In genomic region chr4:145939241-145939640, GRCh38 we compare ENCODE assay signal across 8 cellular contexts. TPM values are rescaled to one million over a fixed set of nuclear protein-coding genes. Genes with fewer than 3 reads are reported as not detected.
DNase-seq lines count a peak whose midpoint lies in the region; FAIRE-seq and TF ChIP-seq lines count a peak whose summit lies in the region.

No MANE protein-coding gene starts in this region.

- peak overlapping the region; percentile 80 for H3K4me3 Mint-ChIP-seq in Calu3 (ENCODE audit: low read depth, unreplicated experiment)

- BruUV-seq in Calu3 (replicated peaks; lab: Mats Ljungman, UMichigan): no TSS peak

- H3K4ac ChIP-seq in H1 (replicated peaks; ENCODE audit: insufficient read length, low read depth, low read length): no peak overlapping the region

- intact Hi-C loops in Calu3 (cut with micrococcal nuclease; ENCODE audit: unreplicated experiment): loop anchor here (5.0 to 10.0 kb wide), 3 partner anchors 93 to 236 kb away; partner anchors contain the start of gene LSM6

- H3K4me1 ChIP-seq in H1 (replicated peaks in 1 of 4; ENCODE audit: control insufficient read depth in 3 of 4, insufficient read depth in 4 of 4, low read length in 3 of 4) (peaks cover 4 to 17% (median 8%) of the 10 kb centered on the region in 4 experiments; a peak in 4 of 7 replicates), parathyroid adenoma (no peaks in the 10 kb centered on the region)

- no peak overlapping the region for H2BK15ac ChIP-seq in H1 (ENCODE audit: low read length)

- no peak overlapping the region for H3K18ac ChIP-seq in H1 (ENCODE audit: extremely low read depth, low read length)

- no peak overlapping the region for H3K14ac ChIP-seq in H1 (ENCODE audit: insufficient read length)

- H3K4me1 Mint-ChIP-seq in Calu3 (ENCODE audit: low read depth, unreplicated experiment): peaks cover 26% of the 10 kb centered on the region

- no peak for FAIRE-seq in H1 (lab: Jason Lieb, UNC)

- H2BK5ac ChIP-seq in H1 (ENCODE audit: low read depth, low read length): no peak overlapping the region

- peak overlapping the region; percentile 79 to 92 for H3K4me2 ChIP-seq in H1 (ENCODE audit: insufficient read depth in 1 of 2, low read depth in 2 of 2, low read length in 2 of 2)
- peak overlapping the region; percentile 75 for H3K4me2 ChIP-seq in parathyroid adenoma (ENCODE audit: low read length)

- 47% methylated on average over 3 of the region's 3 CpGs; no CpG with 5 or more reads in 1 of the 2 experiments for WGBS in H1 (ENCODE audit: extremely low coverage in 1 of 2, insufficient coverage in 1 of 2, insufficient read length in 1 of 2, insufficient replicate concordance in 2 of 2, low coverage in 1 of 2, low lambda C conversion rate in 2 of 2, missing lambda C conversion rate in 1 of 2), 2 experiments

- peak overlapping the region; percentile 89 for H3K27ac Mint-ChIP-seq in Calu3 (ENCODE audit: unreplicated experiment)

- CTCF ChIA-PET in Calu3 (lab: Charles Lee) (interaction anchor here (1.3 to 1.4 kb wide), 2 partner anchors 13 to 93 kb away, joined by 3 read pairs; no protein-coding TSS in a partner anchor), H1 (lab: Charles Lee; ENCODE audit: partially characterized antibody) (interaction anchor here (0.6 to 1.1 kb wide), 3 partner anchors 87 to 320 kb away, joined by 3 to 4 read pairs (median 3); partner anchors contain the start of gene MMAA)

- H3K79me1 ChIP-seq in H1 (ENCODE audit: low read depth, low read length): no peaks in the 10 kb centered on the region; the same call in 1 of the 2 replicates

- H4K20me1 ChIP-seq in H1 (replicated peaks in 1 of 2; ENCODE audit: control insufficient read depth in 1 of 2, insufficient read depth in 2 of 2, low read length in 2 of 2): peaks cover 0 to 4% of the 10 kb centered on the region in 2 experiments

- no peak for TF ChIP-seq POLR2A in H1 (IDR thresholded peaks at IDR 0.05; ENCODE audit: control extremely low read depth in 1 of 2, low read depth in 2 of 2, low read length in 2 of 2)

- H3K56ac ChIP-seq in H1 (replicated peaks; ENCODE audit: insufficient read length, low read depth, low read length): no peak overlapping the region

- H3K27me3 Mint-ChIP-seq in Calu3 (ENCODE audit: unreplicated experiment): no peaks in the 10 kb centered on the region

- peaks cover 43% of the 10 kb centered on the region for H3K36me3 Mint-ChIP-seq in Calu3 (ENCODE audit: insufficient read depth, unreplicated experiment)

- POLR2A ChIA-PET in H1 (lab: Charles Lee; ENCODE audit: partially characterized antibody): no interaction called here

- no peak overlapping the region for H3K23ac ChIP-seq in H1 (ENCODE audit: insufficient read length)

- peaks cover 10% of the 10 kb centered on the region for H3K23me2 ChIP-seq in H1 (ENCODE audit: low read depth, low read length)

- peak overlapping the region; percentile 98 for H4K5ac ChIP-seq in H1 (ENCODE audit: insufficient read length, low read depth, low read length)

- H3K27me3 ChIP-seq in H1 (replicated peaks in 1 of 4; ENCODE audit: control insufficient read depth in 3 of 4, extremely low read depth in 1 of 4, insufficient read depth in 3 of 4, low read length in 3 of 4) (no peaks in the 10 kb centered on the region), parathyroid adenoma (ENCODE audit: control insufficient read depth, insufficient read depth, low read length) (no peaks in the 10 kb centered on the region)

- DNase-seq in Calu3: no peak
- peak; percentile 27 for DNase-seq in NAMALWA (ENCODE audit: low spot score)
- no peak for DNase-seq in H1 (ENCODE audit: low read depth in 1 of 2, low spot score in 2 of 2)
- no peak for DNase-seq in medulla oblongata (ENCODE audit: extremely low spot score)
- DNase-seq in hepatic stellate cell (ENCODE audit: low spot score): no peak
- no peak for DNase-seq in NCI-H1092 (lab: John Stamatoyannopoulos, UW)
- no peak for DNase-seq in superior temporal gyrus (ENCODE audit: extremely low spot score)

- H3K27ac ChIP-seq in H1 (ENCODE audit: low read depth, low read length) (no peak overlapping the region), parathyroid adenoma (no peak overlapping the region)

- no peak overlapping the region for H4K8ac ChIP-seq in H1 (ENCODE audit: extremely low read depth, insufficient read depth, low read length)

- no peak overlapping the region for H2BK12ac ChIP-seq in H1 (ENCODE audit: low read depth, low read length)

- peak overlapping the region; percentile 55 for H2BK120ac ChIP-seq in H1 (replicated peaks; ENCODE audit: low read depth, low read length)

- no peak overlapping the region for H2AFZ ChIP-seq in H1 (ENCODE audit: low read length)
- H2AFZ ChIP-seq in parathyroid adenoma: peak overlapping the region; percentile 76

- H3K9ac ChIP-seq in H1 (replicated peaks in 1 of 4; ENCODE audit: extremely low read depth in 1 of 4, low read depth in 3 of 4, low read length in 3 of 4) (no peak overlapping the region; a peak in 2 of 7 replicates), parathyroid adenoma (no peak overlapping the region)

- H3K9me3 Mint-ChIP-seq in Calu3 (ENCODE audit: low read depth, unreplicated experiment): peaks cover 2% of the 10 kb centered on the region

- peak overlapping the region; percentile 52 for H4K91ac ChIP-seq in H1 (replicated peaks; ENCODE audit: insufficient read length, low read length)

- H3K9me3 ChIP-seq in H1 (ENCODE audit: insufficient read depth in 2 of 2, low read depth in 1 of 2, low read length in 1 of 2) (no peaks in the 10 kb centered on the region), parathyroid adenoma (ENCODE audit: control insufficient read depth, low read length) (no peaks in the 10 kb centered on the region)

- no peak overlapping the region for H2AK5ac ChIP-seq in H1 (ENCODE audit: low read depth, low read length)

- no peaks in the 10 kb centered on the region for H3K36me3 ChIP-seq in H1 (ENCODE audit: control insufficient read depth in 2 of 4, insufficient read depth in 4 of 4, low read length in 3 of 4)
- H3K36me3 ChIP-seq in parathyroid adenoma (ENCODE audit: control insufficient read depth, insufficient read depth, low read length): no peaks in the 10 kb centered on the region

- H3K4me3 ChIP-seq in H1 (ENCODE audit: extremely low read depth in 1 of 4, insufficient read depth in 2 of 4, low read depth in 3 of 4, low read length in 4 of 4) (peak overlapping the region; percentile 68 to 97 (median 94); a peak in 7 of 8 replicates), parathyroid adenoma (ENCODE audit: low read depth, low read length) (peak overlapping the region; percentile 85)

- TF ChIP-seq CTCF in Calu3 (IDR thresholded peaks at IDR 0.05; ENCODE audit: unreplicated experiment): no peak
- no peak for TF ChIP-seq CTCF in H1 (IDR thresholded peaks at IDR 0.05; ENCODE audit: control extremely low read depth in 1 of 3, insufficient read depth in 1 of 3, low read depth in 1 of 3, low read length in 3 of 3)
- no peak for TF ChIP-seq CTCF in parathyroid adenoma (IDR thresholded peaks at IDR 0.05)

- no peak for TF ChIP-seq RAD21 in H1 (IDR thresholded peaks at IDR 0.05 in 1 of 2, conservative IDR thresholded peaks at IDR 0.05 in 1 of 2; ENCODE audit: low read depth in 2 of 2, low read length in 2 of 2)

- H2BK20ac ChIP-seq in H1 (ENCODE audit: low read length): no peak overlapping the region

- H3K79me2 ChIP-seq in H1 (ENCODE audit: control insufficient read depth in 1 of 2, insufficient read depth in 2 of 2, low read length in 2 of 2) (peaks cover 5 to 26% of the 10 kb centered on the region in 2 experiments), parathyroid adenoma (no peaks in the 10 kb centered on the region)

- no peak for TF ChIP-seq EP300 in H1 (IDR thresholded peaks at IDR 0.05; ENCODE audit: borderline replicate concordance in 1 of 2, low read depth in 2 of 2, low read length in 2 of 2)

TF ChIP-seq in H1, 55 proteins besides CTCF, POLR2A, EP300 and RAD21 (continues in another document):
- TF ChIP-seq SUZ12 (IDR thresholded peaks at IDR 0.05; ENCODE audit: low read length): no peak
- no peak for TF ChIP-seq YY1 (IDR thresholded peaks at IDR 0.05; ENCODE audit: low read depth, low read length)
- no peak for TF ChIP-seq NANOG (IDR thresholded peaks at IDR 0.05; ENCODE audit: insufficient read depth, low read depth, low read length, poor library complexity, severe bottlenecking)
- no peak for TF ChIP-seq ATF3 (IDR thresholded peaks at IDR 0.05; ENCODE audit: insufficient read depth, low read depth, low read length)
- no peak for TF ChIP-seq JUND (IDR thresholded peaks at IDR 0.05; ENCODE audit: low read length)
- TF ChIP-seq EZH2 (IDR thresholded peaks at IDR 0.05; ENCODE audit: low read depth, low read length, severe bottlenecking): no peak
- TF ChIP-seq CHD1 (IDR thresholded peaks at IDR 0.05; ENCODE audit: low read depth, low read length): no peak
- no peak for TF ChIP-seq ZNF274 (IDR thresholded peaks at IDR 0.05; ENCODE audit: borderline replicate concordance, extremely low read depth, low read length)
- TF ChIP-seq TAF7 (optimal IDR thresholded peaks at IDR 0.05; ENCODE audit: borderline replicate concordance, low read depth, low read length): no peak
- TF ChIP-seq RXRA (IDR thresholded peaks at IDR 0.05; ENCODE audit: insufficient read depth, low read depth, low read length): no peak
- TF ChIP-seq POU5F1 (IDR thresholded peaks at IDR 0.05; ENCODE audit: low read depth, low read length): no peak
- no peak for TF ChIP-seq HDAC6 (IDR thresholded peaks at IDR 0.05; ENCODE audit: low read depth, low read length)
- TF ChIP-seq SRF (IDR thresholded peaks at IDR 0.05; ENCODE audit: low read depth, low read length): no peak
- TF ChIP-seq BRCA1 (IDR thresholded peaks at IDR 0.05; ENCODE audit: low read depth, low read length): no peak

RNA-seq across cellular contexts. Expression of gene ZNF827, which starts 0.6 kb away (rescaled TPM):
- total RNA-seq in Calu3 (2022): 23.8 and 26.2 TPM in 2 replicates
- total RNA-seq in H1 (2021; fragmentation: NEBNext Ultra II Directional; extraction: Animal tissue kit (Norgen Biotek cat#: 25700)): 23.2 and 25.3 TPM in 2 replicates
- polyA plus RNA-seq in H1 (2011; rRNA removed): 26.2 and 39.9 TPM in 2 replicates
- 20.8 TPM for polyA plus RNA-seq in H1 (2011; cell fraction: cytosol; rRNA removed)
- 82.2 TPM for polyA plus RNA-seq in H1 (2011; cell fraction: nucleus; rRNA removed)
- 14.2 to 20.2 TPM (median 19.7 TPM) in 4 replicates for polyA plus RNA-seq in H1 (2012, experiment 1 of 2)
- 2.0 TPM for polyA plus RNA-seq in H1 (2012, experiment 2 of 2)
- polyA plus RNA-seq in H1 (2013, experiment 1 of 2): 15.6 TPM
- 13.2 TPM for polyA plus RNA-seq in H1 (2013, experiment 2 of 2)
- polyA minus RNA-seq in H1 (2011; rRNA and poly(A)+ RNA removed): 40.4 and 42.2 TPM in 2 replicates
- polyA minus RNA-seq in H1 (2011; cell fraction: cytosol; rRNA and poly(A)+ RNA removed): 30.3 TPM
- polyA minus RNA-seq in H1 (2011; cell fraction: nucleus; rRNA and poly(A)+ RNA removed): 68.1 TPM
